Comparison of ENCODE assay signal across 8 cellular contexts in the genomic region with DNA sequence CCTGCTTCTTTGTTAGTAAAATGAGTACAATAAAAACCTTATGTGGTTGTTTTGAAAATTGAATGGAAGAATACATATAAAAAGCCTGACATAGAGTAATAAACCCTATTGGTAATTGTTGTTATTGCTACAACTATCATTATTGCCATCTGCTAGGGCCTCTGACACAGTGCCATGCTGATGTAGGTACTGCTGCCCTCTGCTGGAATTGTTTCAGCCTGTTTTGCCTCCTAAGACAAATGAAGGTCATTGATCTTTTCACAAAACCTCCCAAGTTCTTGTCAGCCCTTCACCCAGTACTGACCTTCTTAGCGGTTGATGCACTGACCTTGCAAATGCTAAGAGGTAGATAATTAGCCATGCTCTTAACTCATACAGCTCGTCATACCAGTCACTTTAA.
A peak's percentile ranks its signal among the peaks of the same experiment; 100 is the strongest.
DNase-seq lines count a peak whose midpoint lies in the region; ATAC-seq and TF ChIP-seq lines count a peak whose summit lies in the region.

No MANE protein-coding gene starts in this region.

- H3K4me3 ChIP-seq in BE2C (ENCODE audit: low read depth, low read length) (no peak overlapping the region), choroid plexus epithelial cell (ENCODE audit: low read depth, low read length) (no peak overlapping the region)

- H3K4me1 Mint-ChIP-seq in T-helper 17 cell = no peaks in the 10 kb centered on the region

- H3K9me3 ChIP-seq in BE2C = no peaks in the 10 kb centered on the region; the same call in 1 of the 2 replicates
- H3K9me3 ChIP-seq in T-helper 17 cell (ENCODE audit: control insufficient read depth, low read length, poor library complexity, severe bottlenecking) = no peaks in the 10 kb centered on the region

- no peaks in the 10 kb centered on the region for H3K27me3 Mint-ChIP-seq in T-helper 17 cell

- H3K4me3 Mint-ChIP-seq in T-helper 17 cell = no peak overlapping the region

- DNase-seq in BE2C (peak; percentile 43), LoVo (ENCODE audit: low spot score) (peak; percentile 26), choroid plexus epithelial cell (ENCODE audit: low read depth) (peak; percentile 67), pons (ENCODE audit: low spot score) (peak; percentile 28), T-helper 17 cell (no peak), posterior vena cava (ENCODE audit: low spot score) (no peak)

- H3K36me3 Mint-ChIP-seq in T-helper 17 cell (ENCODE audit: low read depth) = no peaks in the 10 kb centered on the region

- H3K36me3 ChIP-seq in BE2C = no peaks in the 10 kb centered on the region

- intact Hi-C loops in posterior vena cava (cut with DNase I) = no loop called here

- TF ChIP-seq CTCF in BE2C (IDR thresholded peaks at IDR 0.05; ENCODE audit: low read depth, low read length) = peak; percentile 61
- peak; percentile 69 for TF ChIP-seq CTCF in choroid plexus epithelial cell (conservative IDR thresholded peaks at IDR 0.05; ENCODE audit: low read depth, low read length)

- H3K27ac Mint-ChIP-seq in T-helper 17 cell = no peak overlapping the region

- no peaks in the 10 kb centered on the region for H3K27me3 ChIP-seq in BE2C

- peak; percentile 81 for ATAC-seq in GM18858 (IDR thresholded peaks at IDR 0.05; ENCODE audit: unreplicated experiment)
- ATAC-seq in GM21381 (IDR thresholded peaks at IDR 0.05; ENCODE audit: unreplicated experiment) = no peak
- no peak for ATAC-seq in T-helper 17 cell

- no peaks in the 10 kb centered on the region for H3K4me1 ChIP-seq in BE2C

Comparison
In these comparisons a context has a peak if more than half of its experiments do, and no peak if none do; other contexts are left out.
1. DNase-seq: peak in BE2C (single experiment), LoVo (single experiment), choroid plexus epithelial cell (single experiment) and pons (single experiment); none in T-helper 17 cell (0 of 3) and posterior vena cava (single experiment).